ENCODE assay signal across 8 cellular contexts in genomic region chr14:103546651-103547454, GRCh38. TPM values are rescaled to one million over a fixed set of nuclear protein-coding genes. Genes with fewer than 3 reads are reported as not detected.
DNase-seq lines count a peak whose midpoint lies in the region; ATAC-seq lines count a peak whose summit lies in the region.

No MANE protein-coding gene starts in this region.

- H3K9me3 Mint-ChIP-seq in activated CD4-positive, alpha-beta memory T cell treated with anti-CD3 and anti-CD28 coated beads, Interleukin-2, amount 10 ng/mL, durations not matched to agents 7 days and 5 days = no peaks in the 10 kb centered on the region

- CTCF ChIA-PET in activated CD4-positive, alpha-beta memory T cell treated with anti-CD3 and anti-CD28 coated beads, Interleukin-2, amount 10 ng/mL, durations not matched to agents 7 days and 5 days (lab: Charles Lee) = interaction anchor here (0.6 to 3.7 kb wide), 8 partner anchors 10 to 54 kb away, joined by 3 to 25 read pairs (median 4); no protein-coding TSS in a partner anchor

- ATAC-seq in GM21529 (IDR thresholded peaks at IDR 0.05; ENCODE audit: unreplicated experiment) = peak; percentile 67

- POLR2A ChIA-PET in activated CD4-positive, alpha-beta memory T cell treated with anti-CD3 and anti-CD28 coated beads, Interleukin-2, amount 10 ng/mL, durations not matched to agents 7 days and 5 days (lab: Charles Lee) = interaction anchor here (1.0 kb wide), 1 partner anchor 15 kb away, joined by 3 read pairs; no protein-coding TSS in a partner anchor

- H3K4me1 Mint-ChIP-seq in activated CD4-positive, alpha-beta memory T cell treated with anti-CD3 and anti-CD28 coated beads, Interleukin-2, amount 10 ng/mL, durations not matched to agents 7 days and 5 days = no peaks in the 10 kb centered on the region

- no peak overlapping the region for H3K27ac Mint-ChIP-seq in activated CD4-positive, alpha-beta memory T cell treated with anti-CD3 and anti-CD28 coated beads, Interleukin-2, amount 10 ng/mL, durations not matched to agents 7 days and 5 days

- no peaks in the 10 kb centered on the region for H3K27me3 Mint-ChIP-seq in activated CD4-positive, alpha-beta memory T cell treated with anti-CD3 and anti-CD28 coated beads, Interleukin-2, amount 10 ng/mL, durations not matched to agents 7 days and 5 days

- H3K36me3 Mint-ChIP-seq in activated CD4-positive, alpha-beta memory T cell treated with anti-CD3 and anti-CD28 coated beads, Interleukin-2, amount 10 ng/mL, durations not matched to agents 7 days and 5 days (ENCODE audit: low read depth) = no peaks in the 10 kb centered on the region

- H3K4me3 Mint-ChIP-seq in activated CD4-positive, alpha-beta memory T cell treated with anti-CD3 and anti-CD28 coated beads, Interleukin-2, amount 10 ng/mL, durations not matched to agents 7 days and 5 days = no peak overlapping the region

- DNase-seq in AG08396 (ENCODE audit: low spot score) (peak; percentile 79), NCI-H460 (ENCODE audit: extremely low read depth, low read depth) (peak; percentile 51), dermis microvascular lymphatic vessel endothelial cell (ENCODE audit: low read depth in 2 of 2) (peak; percentile 17 to 54), midbrain (lab: John Stamatoyannopoulos, UW) (peak; percentile 79), epidermal melanocyte (ENCODE audit: insufficient read length, low spot score) (no peak)
- DNase-seq in activated CD4-positive, alpha-beta memory T cell treated with anti-CD3 and anti-CD28 coated beads, Interleukin-2, amount 10 ng/mL, durations not matched to agents 7 days and 5 days = peak; percentile 76
- peak; percentile 40 to 59 for DNase-seq in stimulated activated CD8-positive, alpha-beta memory T cell treated with anti-CD3 and anti-CD28 coated beads, Interleukin-4, amount 100 ng/mL, for 4 hours (ENCODE audit: low read depth in 2 of 2, low spot score in 1 of 2)

RNA-seq across cellular contexts. Expression of gene BAG5, which starts 15.6 kb away (rescaled TPM):
- total RNA-seq in NCI-H460 (2014; rRNA removed; shearing (Covaris generic)) = 26.9 and 32.5 TPM in 2 replicates
- 16.2 and 23.3 TPM in 2 replicates for polyA plus RNA-seq in NCI-H460 (2014; cell fraction: nucleus; rRNA removed)
- total RNA-seq in activated CD4-positive, alpha-beta memory T cell treated with anti-CD3 and anti-CD28 coated beads, Interleukin-2, amount 10 ng/mL, durations not matched to agents 7 days and 5 days = 10 to 100 TPM; 29.1 to 29.9 TPM
- total RNA-seq in dermis microvascular lymphatic vessel endothelial cell = 26.8 and 27.8 TPM in 2 replicates

RNA-seq across cellular contexts. Expression of gene COA8, which starts 15.9 kb away (rescaled TPM):
- total RNA-seq in NCI-H460 (2014; rRNA removed; shearing (Covaris generic)) = 46.2 and 51.4 TPM in 2 replicates
- polyA plus RNA-seq in NCI-H460 (2014; cell fraction: nucleus; rRNA removed) = 45.2 and 66.6 TPM in 2 replicates
- 10 to 100 TPM; 27.5 to 31.0 TPM for total RNA-seq in activated CD4-positive, alpha-beta memory T cell treated with anti-CD3 and anti-CD28 coated beads, Interleukin-2, amount 10 ng/mL, durations not matched to agents 7 days and 5 days
- 14.3 and 24.0 TPM in 2 replicates for total RNA-seq in dermis microvascular lymphatic vessel endothelial cell

RNA-seq across cellular contexts. Expression of gene TRMT61A, which starts 17.9 kb away (rescaled TPM):
- total RNA-seq in NCI-H460 (2014; rRNA removed; shearing (Covaris generic)) = 11.6 and 13.5 TPM in 2 replicates
- 74.9 and 76.0 TPM in 2 replicates for polyA plus RNA-seq in NCI-H460 (2014; cell fraction: nucleus; rRNA removed)
- total RNA-seq in activated CD4-positive, alpha-beta memory T cell treated with anti-CD3 and anti-CD28 coated beads, Interleukin-2, amount 10 ng/mL, durations not matched to agents 7 days and 5 days = 1 to 10 TPM; 4.5 to 5.1 TPM
- 3.7 and 8.2 TPM in 2 replicates for total RNA-seq in dermis microvascular lymphatic vessel endothelial cell

RNA-seq across cellular contexts. Expression of gene CKB, which starts 24.2 kb away (rescaled TPM):
- 186 and 217 TPM in 2 replicates for total RNA-seq in NCI-H460 (2014; rRNA removed; shearing (Covaris generic))
- polyA plus RNA-seq in NCI-H460 (2014; cell fraction: nucleus; rRNA removed) = 461 and 495 TPM in 2 replicates
- total RNA-seq in activated CD4-positive, alpha-beta memory T cell treated with anti-CD3 and anti-CD28 coated beads, Interleukin-2, amount 10 ng/mL, durations not matched to agents 7 days and 5 days = 1 to 10 TPM; 3.8 to 5.5 TPM
- 3.0 and 4.0 TPM in 2 replicates for total RNA-seq in dermis microvascular lymphatic vessel endothelial cell
